18 cellular contexts compared by ENCODE assay signal in genomic region chr15:79916424-79916823, GRCh38. TPM values are rescaled to one million over a fixed set of nuclear protein-coding genes. Genes with fewer than 3 reads are reported as not detected.
"Had no signal": no experiment of that assay in that cellular context is flagged by ENCODE, and none has a peak within 500 bp of the region (broad histone marks: within the 10 kb centered on the region; RNA-seq: fewer than 3 reads in every experiment).

No MANE protein-coding gene starts in this region.

- H3K4me3 Mint-ChIP-seq: activated naive CD8-positive, alpha-beta T cell treated with anti-CD3 and anti-CD28 coated beads, Interleukin-2, amount 10 ng/mL, durations not matched to agents 7 days and 5 days; dendritic cell treated with granulocyte-macrophage colony-stimulating factor and Interleukin-4, amounts not matched to agents 40 ng/mL and 50 ng/mL, for 4 days; effector memory CD8-positive, alpha-beta T cell; naive thymus-derived CD4-positive, alpha-beta T cell; stimulated activated memory B cell treated with anti-CD40 and anti-IgM and Interleukin-4, amounts not matched to agents 10 μg/mL and 1 μg/mL and 100 μg/mL, for 72 hours had no signal

- H3K27ac Mint-ChIP-seq: activated naive CD8-positive, alpha-beta T cell treated with anti-CD3 and anti-CD28 coated beads, Interleukin-2, amount 10 ng/mL, durations not matched to agents 7 days and 5 days; dendritic cell treated with granulocyte-macrophage colony-stimulating factor and Interleukin-4, amounts not matched to agents 40 ng/mL and 50 ng/mL, for 4 days; effector memory CD8-positive, alpha-beta T cell; stimulated activated memory B cell treated with anti-CD40 and anti-IgM and Interleukin-4, amounts not matched to agents 10 μg/mL and 1 μg/mL and 100 μg/mL, for 72 hours had no signal

- H3K27me3 ChIP-seq: gastroesophageal sphincter, heart right ventricle, left lung had no signal

- H3K4me1 ChIP-seq: gastroesophageal sphincter, heart right ventricle, left lung had no signal

- H3K4me3 ChIP-seq: gastroesophageal sphincter, heart right ventricle, left lung, mucosa of descending colon had no signal

- DNase-seq: activated CD4-positive, CD25-positive, alpha-beta regulatory T cell treated with anti-CD3 and anti-CD28 coated beads, Interleukin-2, amount 50 U/mL, for 72 hours; activated naive CD4-positive, alpha-beta T cell; activated naive CD8-positive, alpha-beta T cell treated with anti-CD3 and anti-CD28 coated beads, Interleukin-2, amount 10 ng/mL, durations not matched to agents 7 days and 5 days; activated T-cell treated with anti-CD3 and anti-CD28 coated beads for 4 hours; aorta; cerebellar nuclear complex; effector memory CD8-positive, alpha-beta T cell; heart right ventricle; kidney; left lung; mucosa of descending colon; naive thymus-derived CD4-positive, alpha-beta T cell; stimulated activated CD4-positive, alpha-beta T cell treated with anti-CD3 and anti-CD28 coated beads, Interleukin-2, amount 100 ng/mL, for 48 hours; T-helper 9 cell had no signal

- H3K27ac ChIP-seq: gastroesophageal sphincter, heart right ventricle had no signal

- H3K27me3 Mint-ChIP-seq: activated naive CD8-positive, alpha-beta T cell treated with anti-CD3 and anti-CD28 coated beads, Interleukin-2, amount 10 ng/mL, durations not matched to agents 7 days and 5 days; effector memory CD8-positive, alpha-beta T cell; naive thymus-derived CD4-positive, alpha-beta T cell; stimulated activated memory B cell treated with anti-CD40 and anti-IgM and Interleukin-4, amounts not matched to agents 10 μg/mL and 1 μg/mL and 100 μg/mL, for 72 hours had no signal

- ATAC-seq: effector memory CD8-positive, alpha-beta T cell; gastroesophageal sphincter; heart right ventricle; left lung; mucosa of descending colon; naive thymus-derived CD4-positive, alpha-beta T cell; stimulated activated memory B cell treated with anti-CD40 and anti-IgM and Interleukin-4, amounts not matched to agents 10 μg/mL and 1 μg/mL and 100 μg/mL, for 72 hours had no signal

RNA-seq across cellular contexts. Expression of gene BCL2A1, which starts 54.6 kb away (rescaled TPM):
- total RNA-seq: renal cortical epithelial cell had no signal
